13 cellular contexts compared by ENCODE assay signal in the genomic region with DNA sequence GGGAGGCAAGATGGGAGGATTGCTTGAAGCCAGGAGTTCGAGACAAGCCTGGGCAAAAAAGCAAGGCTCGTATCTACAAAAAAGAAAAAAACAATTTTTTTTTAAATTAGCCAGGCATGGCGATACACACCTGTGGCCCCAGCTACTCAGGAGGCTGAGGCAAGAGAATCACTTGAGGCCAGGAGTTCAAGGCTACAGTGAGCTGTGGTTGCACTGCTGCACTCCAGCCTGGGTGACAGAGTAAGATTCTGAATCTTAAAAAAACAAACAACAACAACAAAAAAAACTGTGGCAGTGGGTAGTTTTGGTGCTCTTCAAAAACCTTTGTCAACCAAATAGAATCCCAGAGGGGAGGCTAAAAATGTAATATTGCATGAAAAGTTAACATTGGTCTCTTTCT. TPM values are rescaled to one million over a fixed set of nuclear protein-coding genes. Genes with fewer than 3 reads are reported as not detected.
DNase-seq lines count a peak whose midpoint lies in the region; ATAC-seq, FAIRE-seq and TF ChIP-seq lines count a peak whose summit lies in the region.
"Had no signal": no experiment of that assay in that cellular context is flagged by ENCODE, and none has a peak within 500 bp of the region (broad histone marks: within the 10 kb centered on the region; RNA-seq: fewer than 3 reads in every experiment).

No MANE protein-coding gene starts in this region.

- no peaks in the 10 kb centered on the region for H3K9me3 ChIP-seq in OCI-LY3 (ENCODE audit: insufficient read depth, low read length)
- H3K9me3 ChIP-seq in K562 (replicated peaks; ENCODE audit: control insufficient read depth, insufficient read depth, low read depth, low read length) = no peaks in the 10 kb centered on the region
- H3K9me3 ChIP-seq in stomach = no peaks in the 10 kb centered on the region

- TF ChIP-seq EP300 in K562 (IDR thresholded peaks at IDR 0.05; ENCODE audit: low read length) = no peak
- TF ChIP-seq EP300 in stomach (IDR thresholded peaks at IDR 0.05) = no peak

- no peak overlapping the region for H2AFZ ChIP-seq in OCI-LY3 (ENCODE audit: low read depth, low read length)
- H2AFZ ChIP-seq in K562 (ENCODE audit: low read depth, low read length) = 0 out of 2 replicates have a peak overlapping the region, but pooled peaks have one; percentile 9

- CTCF ChIA-PET in K562 (lab: Yijun Ruan, JAX; ENCODE audit: low intra/inter-chr PET ratio) = no interaction called here

- WGBS in K562 (ENCODE audit: insufficient coverage, low coverage, missing lambda C conversion rate) = 58% methylated on average over 3 of the region's 3 CpGs
- WGBS in stomach, 5 donors = 79 to 86% (median 81%) methylated on average over 3 of the region's 3 CpGs

- H4K20me1 ChIP-seq in OCI-LY3 (ENCODE audit: insufficient read depth, low read length) (no peaks in the 10 kb centered on the region), K562 (replicated peaks; ENCODE audit: control insufficient read depth, insufficient read depth, low read length) (no peaks in the 10 kb centered on the region)

- ATAC-seq in K562 (no peak), GM19324 (IDR thresholded peaks at IDR 0.05; ENCODE audit: low FRiP score, unreplicated experiment) (no peak)

- H3K4me1 Mint-ChIP-seq in activated T-cell treated with anti-CD3 and anti-CD28 coated beads, Interleukin-2, amount 50 U/mL, for 24 hours (ENCODE audit: low read depth) = peaks cover 76% of the 10 kb centered on the region
- H3K4me1 Mint-ChIP-seq: nephron had no signal

- POLR2A ChIA-PET in K562 (lab: Yijun Ruan, JAX) = interaction anchor here (1.3 to 1.6 kb wide), 4 partner anchors 11 to 16 kb away, joined by 3 to 6 read pairs (median 6); a partner anchor contains a TSS

- H3K9me3 Mint-ChIP-seq in activated T-cell treated with anti-CD3 and anti-CD28 coated beads, Interleukin-2, amount 50 U/mL, for 24 hours = no peaks in the 10 kb centered on the region
- H3K9me3 Mint-ChIP-seq: nephron had no signal

- H3K9ac ChIP-seq in OCI-LY3 (ENCODE audit: low read length) = peak overlapping the region; percentile 52; the same call in 1 of the 2 replicates
- no peak overlapping the region for H3K9ac ChIP-seq in K562 (ENCODE audit: insufficient read depth in 1 of 2, low read depth in 2 of 2, low read length in 2 of 2)

- no peak for TF ChIP-seq RAD21 in K562 (CRISPR knock-in tag; conservative IDR thresholded peaks at IDR 0.05 in 1 of 2, IDR thresholded peaks at IDR 0.05 in 1 of 2)

- no peaks in the 10 kb centered on the region for H3K9me1 ChIP-seq in K562 (ENCODE audit: control insufficient read depth, insufficient read depth, low read length)

- no peaks in the 10 kb centered on the region for H3K27me3 ChIP-seq in OCI-LY3 (ENCODE audit: low read depth, low read length)
- H3K27me3 ChIP-seq in K562 (ENCODE audit: control insufficient read depth in 2 of 2, insufficient read depth in 2 of 2, low read length in 2 of 2) = no peaks in the 10 kb centered on the region
- H3K27me3 ChIP-seq in stomach = no peaks in the 10 kb centered on the region
- H3K27me3 ChIP-seq: dorsolateral prefrontal cortex had no signal

- TF ChIP-seq CTCF in OCI-LY3 (IDR thresholded peaks at IDR 0.05; ENCODE audit: low read depth, low read length) (no peak), K562 (IDR thresholded peaks at IDR 0.05 in 2 of 3, conservative IDR thresholded peaks at IDR 0.05 in 1 of 3; ENCODE audit: insufficient read depth in 2 of 3, low read depth in 1 of 3, low read length in 3 of 3) (no peak), stomach (IDR thresholded peaks at IDR 0.05) (no peak)

- H3K27ac Mint-ChIP-seq in activated T-cell treated with anti-CD3 and anti-CD28 coated beads, Interleukin-2, amount 50 U/mL, for 24 hours = peak overlapping the region; percentile 96
- H3K27ac Mint-ChIP-seq: nephron had no signal

- TF ChIP-seq POLR2A in K562 (conservative IDR thresholded peaks at IDR 0.05) = no peak
- TF ChIP-seq POLR2A in stomach (IDR thresholded peaks at IDR 0.05) = no peak

- H3K4me1 ChIP-seq in OCI-LY3 (ENCODE audit: low read length) = peaks cover 29% of the 10 kb centered on the region
- H3K4me1 ChIP-seq in K562 (replicated peaks in 1 of 2; ENCODE audit: control insufficient read depth in 2 of 2, insufficient read depth in 2 of 2, low read length in 2 of 2) = peaks cover 0 to 32% of the 10 kb centered on the region in 2 experiments; a peak in 4 of 5 replicates
- H3K4me1 ChIP-seq in stomach = peaks cover 0 to 14% (median 4%) of the 10 kb centered on the region in 4 donors

- no peaks in the 10 kb centered on the region for H3K27me3 Mint-ChIP-seq in activated T-cell treated with anti-CD3 and anti-CD28 coated beads, Interleukin-2, amount 50 U/mL, for 24 hours

- H3K79me2 ChIP-seq in OCI-LY3 (ENCODE audit: low read length) (no peaks in the 10 kb centered on the region), K562 (ENCODE audit: control insufficient read depth, insufficient read depth, low read length) (no peaks in the 10 kb centered on the region)

- H3K4me2 ChIP-seq in OCI-LY3 (ENCODE audit: low read length) (peak overlapping the region; percentile 75), K562 (ENCODE audit: insufficient read depth, low read length) (no peak overlapping the region)

- in situ Hi-C loops in K562 (cut with MboI) = no loop called here

- H3K36me3 Mint-ChIP-seq in activated T-cell treated with anti-CD3 and anti-CD28 coated beads, Interleukin-2, amount 50 U/mL, for 24 hours (ENCODE audit: low read depth) = peaks cover 46% of the 10 kb centered on the region

- BruUV-seq in K562 (replicated peaks; lab: Mats Ljungman, UMichigan) = TSS peak; percentile 63

- H3K27ac ChIP-seq in OCI-LY3 (ENCODE audit: low read length) = no peak overlapping the region
- H3K27ac ChIP-seq in K562 (ENCODE audit: extremely low read depth, low read depth, low read length) = peak overlapping the region; percentile 33; the same call in 1 of the 3 replicates
- peak overlapping the region in 3 of 5 donors; percentile 29 to 82 (median 77) for H3K27ac ChIP-seq in stomach

- H3K36me3 ChIP-seq in OCI-LY3 (replicated peaks; ENCODE audit: low read depth, low read length) (no peaks in the 10 kb centered on the region), K562 (ENCODE audit: control insufficient read depth, insufficient read depth, low read length) (no peaks in the 10 kb centered on the region), stomach (no peaks in the 10 kb centered on the region)

- no peak for DNase-seq in activated T-cell treated with anti-CD3 and anti-CD28 coated beads, Interleukin-2, amount 50 U/mL, for 24 hours
- DNase-seq in activated T-cell treated with anti-CD3 and anti-CD28 coated beads for 4 hours (no peak), K562 (ENCODE audit: extremely low read depth in 1 of 4, low spot score in 3 of 4) (no peak), stomach (no peak), H4 (ENCODE audit: low spot score) (no peak), GM19238 (ENCODE audit: insufficient read length, low spot score) (no peak)
- DNase-seq: ACHN, NCI-H2029 had no signal

- intact Hi-C loops in K562 (cut with micrococcal nuclease) = no loop called here
- intact Hi-C loops in stomach (cut with DNase I; ENCODE audit: low total_unique reads) = no loop called here

- H3K4me3 Mint-ChIP-seq in activated T-cell treated with anti-CD3 and anti-CD28 coated beads, Interleukin-2, amount 50 U/mL, for 24 hours = peak overlapping the region; percentile 82
- H3K4me3 Mint-ChIP-seq: nephron had no signal

- H3K4me3 ChIP-seq in OCI-LY3 (ENCODE audit: low read length) = peak overlapping the region; percentile 68
- no peak overlapping the region for H3K4me3 ChIP-seq in K562
- H3K4me3 ChIP-seq in stomach = peak overlapping the region in 3 of 4 donors; percentile 11 to 19 (median 17)
- H3K4me3 ChIP-seq: dorsolateral prefrontal cortex had no signal

- no peak for FAIRE-seq in K562 (lab: Jason Lieb, UNC)
- FAIRE-seq: urothelium cell line had no signal

RNA-seq across cellular contexts. Expression of a gene that starts 0.7 kb away (rescaled TPM):
- 0.53 and 0.81 TPM in 2 replicates for total RNA-seq in K562 (2011; cell fraction: chromatin; rRNA removed; ENCODE audit: low replicate concordance)
- 0.17 and 0.79 TPM in 2 replicates for total RNA-seq in K562 (2011; cell fraction: nucleolus; rRNA removed)
- total RNA-seq in K562 (2011; cell fraction: nucleoplasm; rRNA removed) = 0.46 and 1.9 TPM in 2 replicates
- total RNA-seq in K562 (2014; rRNA removed) (0.82 and 1.3 TPM in 2 replicates), K562 (2014; rRNA removed; fragmentation: Illumina TruSeq; extraction: Trizol) (1.9 and 2.0 TPM in 2 replicates), K562 (2015; rRNA removed; fragmentation: Illumina TruSeq; extraction: Trizol) (4.6 and 5.3 TPM in 2 replicates), K562 (2021) (1.0 and 1.3 TPM in 2 replicates), stomach (1 to 10 TPM in 4 of 5 donors, not detected in 1; 1.7 to 8.5 (median 4.2) TPM)
- polyA plus RNA-seq in K562 (2011; rRNA removed) (0.45 and 0.76 TPM in 2 replicates), K562 (2014; fragmentation: Illumina TruSeq; extraction: Trizol) (1.9 and 2.3 TPM in 2 replicates), K562 (2014; fragmentation: Nextera tagmentation; extraction: Ambion mirVana) (1 to 10 TPM; 1.1 to 1.6 TPM), K562 (2014; rRNA removed) (0.95 and 1.4 TPM in 2 replicates), stomach (1 to 10 TPM in 2 of 3 donors, under 1 TPM in 1; 0.93 to 2.1 (median 1.6) TPM)
- 0.09 and 0.47 TPM in 2 replicates for polyA plus RNA-seq in K562 (2011; cell fraction: cytosol; rRNA removed)
- polyA plus RNA-seq in K562 (2011; cell fraction: nucleus; rRNA removed) = 0.77 and 0.98 TPM in 2 replicates
- 2.5 and 7.6 TPM in 2 replicates for polyA plus RNA-seq in K562 (2012)
- 0.46 and 2.4 TPM in 2 replicates for polyA minus RNA-seq in K562 (2011; rRNA and poly(A)+ RNA removed)
- polyA minus RNA-seq in K562 (2011; cell fraction: cytosol; rRNA and poly(A)+ RNA removed) = 0.64 TPM in 1 of 2 replicates, not detected in the other
- polyA minus RNA-seq in K562 (2011; cell fraction: nucleus; rRNA and poly(A)+ RNA removed) = 0.81 and 2.4 TPM in 2 replicates
- 0.62 and 0.68 TPM in 2 replicates for total RNA-seq in H4 (2014; rRNA removed; shearing (Covaris generic))

RNA-seq across cellular contexts. Expression of a gene that starts 16.6 kb away (rescaled TPM):
- 1.4 and 2.8 TPM in 2 replicates for total RNA-seq in K562 (2011; cell fraction: chromatin; rRNA removed; ENCODE audit: low replicate concordance)
- 0.53 and 0.67 TPM in 2 replicates for total RNA-seq in K562 (2011; cell fraction: nucleolus; rRNA removed)
- total RNA-seq in K562 (2011; cell fraction: nucleoplasm; rRNA removed) = 0.95 and 2.5 TPM in 2 replicates
- total RNA-seq in K562 (2014; rRNA removed) (0.09 and 0.12 TPM in 2 replicates), K562 (2014; rRNA removed; fragmentation: Illumina TruSeq; extraction: Trizol) (0.32 and 0.33 TPM in 2 replicates), K562 (2015; rRNA removed; fragmentation: Illumina TruSeq; extraction: Trizol) (0.19 and 0.36 TPM in 2 replicates), K562 (2021) (0.09 and 0.72 TPM in 2 replicates), stomach (100 to 1,000 TPM in 1 of 5 donors, 10 to 100 TPM in 4; 33.3 to 425 (median 46.0) TPM)
- polyA plus RNA-seq in K562 (2011; rRNA removed) (0.25 and 0.74 TPM in 2 replicates), K562 (2014; fragmentation: Illumina TruSeq; extraction: Trizol) (0.06 and 0.26 TPM in 2 replicates), K562 (2014; fragmentation: Nextera tagmentation; extraction: Ambion mirVana) (under 1 TPM in 1 of 2 experiments, not detected in 1; 0.42 TPM), K562 (2014; rRNA removed) (0.32 and 0.78 TPM in 2 replicates), stomach (10 to 100 TPM; 11.3 to 34.1 (median 22.1) TPM)
- polyA plus RNA-seq in K562 (2011; cell fraction: cytosol; rRNA removed) = 0.10 and 0.15 TPM in 2 replicates
- 0.85 and 1.2 TPM in 2 replicates for polyA plus RNA-seq in K562 (2011; cell fraction: nucleus; rRNA removed)
- 0.20 and 0.43 TPM in 2 replicates for polyA plus RNA-seq in K562 (2012)
- 0.48 and 1.2 TPM in 2 replicates for polyA minus RNA-seq in K562 (2011; rRNA and poly(A)+ RNA removed)
- not detected in 2 replicates for polyA minus RNA-seq in K562 (2011; cell fraction: cytosol; rRNA and poly(A)+ RNA removed)
- 0.33 and 0.40 TPM in 2 replicates for polyA minus RNA-seq in K562 (2011; cell fraction: nucleus; rRNA and poly(A)+ RNA removed)
- total RNA-seq in H4 (2014; rRNA removed; shearing (Covaris generic)) = not detected in 2 replicates

RNA-seq across cellular contexts. Expression of a gene that starts 33.8 kb away (rescaled TPM):
- total RNA-seq in K562 (2011; cell fraction: chromatin; rRNA removed; ENCODE audit: low replicate concordance) = 103 and 194 TPM in 2 replicates
- total RNA-seq in K562 (2011; cell fraction: nucleolus; rRNA removed) = 47.9 and 67.8 TPM in 2 replicates
- total RNA-seq in K562 (2011; cell fraction: nucleoplasm; rRNA removed) = 93.6 and 108 TPM in 2 replicates
- 15.8 and 20.2 TPM in 2 replicates for total RNA-seq in K562 (2014; rRNA removed)
- total RNA-seq in K562 (2014; rRNA removed; fragmentation: Illumina TruSeq; extraction: Trizol) = 24.6 and 30.4 TPM in 2 replicates
- 21.2 and 21.7 TPM in 2 replicates for total RNA-seq in K562 (2015; rRNA removed; fragmentation: Illumina TruSeq; extraction: Trizol)
- total RNA-seq in K562 (2021) = 22.2 and 23.8 TPM in 2 replicates
- polyA plus RNA-seq in K562 (2011; rRNA removed) = 36.5 and 37.3 TPM in 2 replicates
- polyA plus RNA-seq in K562 (2011; cell fraction: cytosol; rRNA removed) = 11.8 and 29.3 TPM in 2 replicates
- 66.6 and 88.6 TPM in 2 replicates for polyA plus RNA-seq in K562 (2011; cell fraction: nucleus; rRNA removed)
- polyA plus RNA-seq in K562 (2012) = 19.7 and 20.1 TPM in 2 replicates
- polyA plus RNA-seq in K562 (2014; fragmentation: Illumina TruSeq; extraction: Trizol) = 26.7 and 28.5 TPM in 2 replicates
- 10 to 100 TPM; 21.9 to 28.2 TPM for polyA plus RNA-seq in K562 (2014; fragmentation: Nextera tagmentation; extraction: Ambion mirVana)
- polyA plus RNA-seq in K562 (2014; rRNA removed) = 26.1 and 32.0 TPM in 2 replicates
- 47.9 and 53.5 TPM in 2 replicates for polyA minus RNA-seq in K562 (2011; rRNA and poly(A)+ RNA removed)
- 15.7 and 16.8 TPM in 2 replicates for polyA minus RNA-seq in K562 (2011; cell fraction: cytosol; rRNA and poly(A)+ RNA removed)
- polyA minus RNA-seq in K562 (2011; cell fraction: nucleus; rRNA and poly(A)+ RNA removed) = 24.4 and 47.7 TPM in 2 replicates
- 10 to 100 TPM in 3 of 5 donors, 1 to 10 TPM in 2; 4.0 to 34.0 (median 11.7) TPM for total RNA-seq in stomach
- 10 to 100 TPM in 2 of 3 donors, 1 to 10 TPM in 1; 8.8 to 21.5 (median 11.8) TPM for polyA plus RNA-seq in stomach
- total RNA-seq in H4 (2014; rRNA removed; shearing (Covaris generic)) = 6.9 and 9.4 TPM in 2 replicates

RNA-seq across cellular contexts. Expression of a gene that starts 34.3 kb away (rescaled TPM):
- 9.0 and 11.8 TPM in 2 replicates for total RNA-seq in K562 (2011; cell fraction: chromatin; rRNA removed; ENCODE audit: low replicate concordance)
- 8.8 and 8.9 TPM in 2 replicates for total RNA-seq in K562 (2011; cell fraction: nucleolus; rRNA removed)
- total RNA-seq in K562 (2011; cell fraction: nucleoplasm; rRNA removed) = 8.4 and 10.4 TPM in 2 replicates
- total RNA-seq in K562 (2014; rRNA removed) = 10.6 and 15.8 TPM in 2 replicates
- 17.2 and 19.2 TPM in 2 replicates for total RNA-seq in K562 (2014; rRNA removed; fragmentation: Illumina TruSeq; extraction: Trizol)
- 22.6 and 22.9 TPM in 2 replicates for total RNA-seq in K562 (2015; rRNA removed; fragmentation: Illumina TruSeq; extraction: Trizol)
- 22.8 and 23.7 TPM in 2 replicates for total RNA-seq in K562 (2021)
- 11.0 and 11.7 TPM in 2 replicates for polyA plus RNA-seq in K562 (2011; rRNA removed)
- 13.7 and 18.9 TPM in 2 replicates for polyA plus RNA-seq in K562 (2011; cell fraction: cytosol; rRNA removed)
- polyA plus RNA-seq in K562 (2011; cell fraction: nucleus; rRNA removed) = 6.8 and 10.7 TPM in 2 replicates
- 14.8 and 17.9 TPM in 2 replicates for polyA plus RNA-seq in K562 (2012)
- polyA plus RNA-seq in K562 (2014; fragmentation: Illumina TruSeq; extraction: Trizol) = 25.9 and 28.8 TPM in 2 replicates
- polyA plus RNA-seq in K562 (2014; fragmentation: Nextera tagmentation; extraction: Ambion mirVana) = 10 to 100 TPM; 12.4 to 22.2 TPM
- 14.9 and 18.0 TPM in 2 replicates for polyA plus RNA-seq in K562 (2014; rRNA removed)
- 14.5 and 14.7 TPM in 2 replicates for polyA minus RNA-seq in K562 (2011; rRNA and poly(A)+ RNA removed)
- polyA minus RNA-seq in K562 (2011; cell fraction: cytosol; rRNA and poly(A)+ RNA removed) = 10.4 and 16.3 TPM in 2 replicates
- polyA minus RNA-seq in K562 (2011; cell fraction: nucleus; rRNA and poly(A)+ RNA removed) = 5.1 and 7.6 TPM in 2 replicates
- total RNA-seq in stomach = 1 to 10 TPM in 2 of 5 donors, under 1 TPM in 1, not detected in 2; 0.45 to 3.9 (median 3.0) TPM
- 1 to 10 TPM; 1.2 to 2.2 (median 1.6) TPM for polyA plus RNA-seq in stomach
- 5.7 and 6.0 TPM in 2 replicates for total RNA-seq in H4 (2014; rRNA removed; shearing (Covaris generic))

RNA-seq across cellular contexts. Expression of a gene that starts 58.3 kb away (rescaled TPM):
- total RNA-seq in K562 (2011; cell fraction: chromatin; rRNA removed; ENCODE audit: low replicate concordance) = 87.8 and 103 TPM in 2 replicates
- 36.9 and 44.0 TPM in 2 replicates for total RNA-seq in K562 (2011; cell fraction: nucleolus; rRNA removed)
- total RNA-seq in K562 (2011; cell fraction: nucleoplasm; rRNA removed) = 51.7 and 52.1 TPM in 2 replicates
- total RNA-seq in K562 (2014; rRNA removed) = 20.2 and 28.3 TPM in 2 replicates
- total RNA-seq in K562 (2014; rRNA removed; fragmentation: Illumina TruSeq; extraction: Trizol) = 29.6 and 33.1 TPM in 2 replicates
- total RNA-seq in K562 (2015; rRNA removed; fragmentation: Illumina TruSeq; extraction: Trizol) = 28.6 and 29.6 TPM in 2 replicates
- total RNA-seq in K562 (2021) = 57.5 and 57.9 TPM in 2 replicates
- 56.1 and 66.4 TPM in 2 replicates for polyA plus RNA-seq in K562 (2011; rRNA removed)
- 61.3 and 67.9 TPM in 2 replicates for polyA plus RNA-seq in K562 (2011; cell fraction: cytosol; rRNA removed)
- 83.1 and 90.0 TPM in 2 replicates for polyA plus RNA-seq in K562 (2011; cell fraction: nucleus; rRNA removed)
- polyA plus RNA-seq in K562 (2012) = 26.4 and 28.7 TPM in 2 replicates
- 34.5 and 35.9 TPM in 2 replicates for polyA plus RNA-seq in K562 (2014; fragmentation: Illumina TruSeq; extraction: Trizol)
- 10 to 100 TPM in 1 of 2 experiments, 1 to 10 TPM in 1; 10.0 to 10.9 TPM for polyA plus RNA-seq in K562 (2014; fragmentation: Nextera tagmentation; extraction: Ambion mirVana)
- polyA plus RNA-seq in K562 (2014; rRNA removed) = 21.3 and 21.9 TPM in 2 replicates
- polyA minus RNA-seq in K562 (2011; rRNA and poly(A)+ RNA removed) = 157 and 177 TPM in 2 replicates
- polyA minus RNA-seq in K562 (2011; cell fraction: cytosol; rRNA and poly(A)+ RNA removed) = 66.3 and 89.1 TPM in 2 replicates
- 27.6 and 55.2 TPM in 2 replicates for polyA minus RNA-seq in K562 (2011; cell fraction: nucleus; rRNA and poly(A)+ RNA removed)
- 10 to 100 TPM; 22.0 to 70.3 (median 42.0) TPM for total RNA-seq in stomach
- polyA plus RNA-seq in stomach = 10 to 100 TPM in 2 of 3 donors, 1 to 10 TPM in 1; 8.7 to 22.6 (median 12.8) TPM
- total RNA-seq in H4 (2014; rRNA removed; shearing (Covaris generic)) = 8.3 and 11.8 TPM in 2 replicates

Comparison
In these comparisons a context has a peak if more than half of its experiments do, and no peak if none do; other contexts are left out.
1. RNA of a gene that starts 16.6 kb away (total RNA-seq): 33.3 to 425 TPM in stomach; 0.09 to 2.8 TPM in K562 and not detected in H4; every median in the first group is over 4 times any median in the second.